ENCODE assay signal across 1 cellular context in genomic region chr22:29231971-29232959, GRCh38.
A peak's percentile ranks its signal among the peaks of the same experiment; 100 is the strongest.
TF ChIP-seq lines count a peak whose summit lies in the region.

No MANE protein-coding gene starts in this region.

TF ChIP-seq in HepG2, 621 proteins besides CTCF, POLR2A, EP300 and RAD21 (continued from another document and continues in another):
- TF ChIP-seq PBX2 (CRISPR knock-in tag; IDR thresholded peaks at IDR 0.05) (no peak), THRA (CRISPR knock-in tag; IDR thresholded peaks at IDR 0.05; ENCODE audit: borderline replicate concordance) (peak; percentile 23; the same call in 1 of the 2 replicates), ZMYM3 (CRISPR knock-in tag; IDR thresholded peaks at IDR 0.05) (peak; percentile 87), NR2F6 (IDR thresholded peaks at IDR 0.05) (no peak), NR2F6 (CRISPR knock-in tag; IDR thresholded peaks at IDR 0.05) (0 out of 2 replicates have a peak, but pooled peaks have one; percentile 44), ZSCAN29 (CRISPR knock-in tag; conservative IDR thresholded peaks at IDR 0.05) (no peak), ZFX (CRISPR knock-in tag; IDR thresholded peaks at IDR 0.05; ENCODE audit: low read depth) (peak; percentile 85), RBM39 (IDR thresholded peaks at IDR 0.05; ENCODE audit: low read depth, low read length, poor library complexity, severe bottlenecking) (no peak), CHD2 (IDR thresholded peaks at IDR 0.05; ENCODE audit: low read depth, low read length) (no peak), DNMT1 (CRISPR knock-in tag; IDR thresholded peaks at IDR 0.05) (no peak), ZBTB37 (CRISPR knock-in tag; IDR thresholded peaks at IDR 0.05) (no peak), HOMEZ (CRISPR knock-in tag; IDR thresholded peaks at IDR 0.05; ENCODE audit: low read depth) (0 out of 2 replicates have a peak, but pooled peaks have one; percentile 44), ZNF772 (CRISPR knock-in tag; IDR thresholded peaks at IDR 0.05) (0 out of 2 replicates have a peak, but pooled peaks have one; percentile 39), GABPB1 (CRISPR knock-in tag; IDR thresholded peaks at IDR 0.05) (peak; percentile 83), THAP11 (CRISPR knock-in tag; IDR thresholded peaks at IDR 0.05) (peak; percentile 67), ATF1 (CRISPR knock-in tag; IDR thresholded peaks at IDR 0.05) (no peak), MED8 (CRISPR knock-in tag; IDR thresholded peaks at IDR 0.05; ENCODE audit: insufficient replicate concordance) (no peak), ZNF264 (CRISPR knock-in tag; IDR thresholded peaks at IDR 0.05) (no peak), ZBTB20 (CRISPR knock-in tag; IDR thresholded peaks at IDR 0.05; ENCODE audit: borderline replicate concordance, low read depth) (peak; percentile 47; the same call in 1 of the 2 replicates), MAX (IDR thresholded peaks at IDR 0.05) (peak; percentile 30; the same call in 1 of the 2 replicates), ZNF841 (CRISPR knock-in tag; IDR thresholded peaks at IDR 0.05; ENCODE audit: borderline replicate concordance) (no peak), REPIN1 (CRISPR knock-in tag; IDR thresholded peaks at IDR 0.05; ENCODE audit: borderline replicate concordance, low read depth) (no peak), SETDB1 (CRISPR knock-in tag; IDR thresholded peaks at IDR 0.05; ENCODE audit: borderline replicate concordance) (no peak), PBX3 (CRISPR knock-in tag; IDR thresholded peaks at IDR 0.05; ENCODE audit: borderline replicate concordance) (no peak), MED1 (CRISPR knock-in tag; IDR thresholded peaks at IDR 0.05) (peak; percentile 70), ZNF292 (CRISPR knock-in tag; IDR thresholded peaks at IDR 0.05; ENCODE audit: borderline replicate concordance, low read depth) (peak; percentile 73), ZNF574 (CRISPR knock-in tag; IDR thresholded peaks at IDR 0.05) (peak; percentile 50; the same call in 1 of the 2 replicates), NFRKB (IDR thresholded peaks at IDR 0.05) (no peak), SAP130 (CRISPR knock-in tag; IDR thresholded peaks at IDR 0.05; ENCODE audit: low read depth) (peak; percentile 67), STAT5B (CRISPR knock-in tag; IDR thresholded peaks at IDR 0.05) (no peak), PRMT3 (CRISPR knock-in tag; IDR thresholded peaks at IDR 0.05; ENCODE audit: borderline replicate concordance, low read depth) (no peak), ZNF564 (CRISPR knock-in tag; IDR thresholded peaks at IDR 0.05) (no peak), HDAC1 (CRISPR knock-in tag; IDR thresholded peaks at IDR 0.05) (peak; percentile 76), KDM2A (CRISPR knock-in tag; IDR thresholded peaks at IDR 0.05; ENCODE audit: borderline replicate concordance, low read depth) (peak; percentile 61), ZNF263 (CRISPR knock-in tag; IDR thresholded peaks at IDR 0.05) (0 out of 2 replicates have a peak, but pooled peaks have one; percentile 43), TFDP2 (CRISPR knock-in tag; IDR thresholded peaks at IDR 0.05) (0 out of 2 replicates have a peak, but pooled peaks have one; percentile 22), ZNF790 (CRISPR knock-in tag; IDR thresholded peaks at IDR 0.05; ENCODE audit: borderline replicate concordance) (no peak), ZNF331 (CRISPR knock-in tag; IDR thresholded peaks at IDR 0.05) (0 out of 2 replicates have a peak, but pooled peaks have one; percentile 10), ZFP36L1 (CRISPR knock-in tag; IDR thresholded peaks at IDR 0.05) (no peak), ZBTB7A (CRISPR knock-in tag; IDR thresholded peaks at IDR 0.05) (0 out of 2 replicates have a peak, but pooled peaks have one; percentile 55), POGK (CRISPR knock-in tag; conservative IDR thresholded peaks at IDR 0.05) (no peak; the same call in 1 of the 2 replicates), ZNF281 (CRISPR knock-in tag; IDR thresholded peaks at IDR 0.05; ENCODE audit: borderline replicate concordance) (peak; percentile 50; the same call in 1 of the 2 replicates), KAT8 (CRISPR knock-in tag; IDR thresholded peaks at IDR 0.05) (peak; percentile 53), RFXANK (CRISPR knock-in tag; IDR thresholded peaks at IDR 0.05) (no peak), ZFP36L2 (CRISPR knock-in tag; IDR thresholded peaks at IDR 0.05) (no peak), KLF11 (CRISPR knock-in tag; IDR thresholded peaks at IDR 0.05) (no peak), ZNF232 (CRISPR knock-in tag; IDR thresholded peaks at IDR 0.05; ENCODE audit: borderline replicate concordance) (no peak; the same call in 1 of the 2 replicates), ZKSCAN1 (IDR thresholded peaks at IDR 0.05; ENCODE audit: low read length) (no peak), KDM5B (CRISPR knock-in tag; IDR thresholded peaks at IDR 0.05; ENCODE audit: borderline replicate concordance) (peak; percentile 46; the same call in 1 of the 2 replicates), MBNL3 (CRISPR knock-in tag; conservative IDR thresholded peaks at IDR 0.05) (no peak)
